8 cellular contexts compared by ENCODE assay signal in genomic region chr21:36135391-36136094, GRCh38. TPM values are rescaled to one million over a fixed set of nuclear protein-coding genes. Genes with fewer than 3 reads are reported as not detected.
DNase-seq lines count a peak whose midpoint lies in the region; ATAC-seq and TF ChIP-seq lines count a peak whose summit lies in the region.

No MANE protein-coding gene starts in this region.

- intact Hi-C loops in right cardiac atrium (cut with DNase I) (no loop called here), posterior vena cava (cut with DNase I) (no loop called here)

- DNase-seq in GM10266 (ENCODE audit: extremely low spot score) = peak; percentile 76
- DNase-seq in MV-4-11 (lab: John Stamatoyannopoulos, UW) = peak; percentile 88
- DNase-seq in T-helper 2 cell = peak in 4 of 5 experiments; percentile 20 to 85 (median 36)
- peak; percentile 62 for DNase-seq in astrocyte of the cerebellum (ENCODE audit: low read depth)
- DNase-seq in right cardiac atrium = peak; percentile 82 to 94 (median 92)
- DNase-seq in posterior vena cava (ENCODE audit: low spot score) = peak; percentile 91

- peaks cover 3% of the 10 kb centered on the region for H3K4me1 ChIP-seq in right cardiac atrium (ENCODE audit: control insufficient read depth, insufficient read depth, low read length)

- peak overlapping the region; percentile 61 for H3K27ac ChIP-seq in right cardiac atrium (ENCODE audit: low read length)

- in situ Hi-C loops in astrocyte of the cerebellum (cut with HindIII; ENCODE audit: low sequenced_read_pairs) = no loop called here

- H3K4me3 ChIP-seq in astrocyte of the cerebellum (ENCODE audit: low read depth, low read length) (peak overlapping the region; percentile 60), right cardiac atrium (ENCODE audit: low read length) (peak overlapping the region; percentile 57)

- WGBS in right cardiac atrium = under 1% methylated on average over 60 of the region's 60 CpGs

- H3K27me3 ChIP-seq in right cardiac atrium (ENCODE audit: control insufficient read depth, insufficient read depth) = no peaks in the 10 kb centered on the region

- peak; percentile 94 to 95 for ATAC-seq in right cardiac atrium
- no peak for ATAC-seq in GM18517 (IDR thresholded peaks at IDR 0.05; ENCODE audit: unreplicated experiment)
- no peak for ATAC-seq in GM19455 (IDR thresholded peaks at IDR 0.05; ENCODE audit: unreplicated experiment)

- H3K9me3 ChIP-seq in right cardiac atrium (ENCODE audit: control insufficient read depth, low read length) = no peaks in the 10 kb centered on the region

- TF ChIP-seq CTCF in GM10266 (IDR thresholded peaks at IDR 0.05; ENCODE audit: control insufficient read depth, insufficient read depth, low read depth, missing control alignments) (no peak), astrocyte of the cerebellum (IDR thresholded peaks at IDR 0.05; ENCODE audit: low read depth, low read length, missing control alignments) (no peak)

RNA-seq across cellular contexts. Expression of gene CBR3, which starts 0.7 kb away (rescaled TPM):
- total RNA-seq in right cardiac atrium (1 to 10 TPM; 3.1 to 4.1 (median 3.5) TPM), posterior vena cava (10 to 100 TPM; 12.2 to 12.5 TPM)
- polyA plus RNA-seq in right cardiac atrium = 6.2 TPM

RNA-seq across cellular contexts. Expression of gene DOP1B, which starts 21.1 kb away (rescaled TPM):
- total RNA-seq in right cardiac atrium (1 to 10 TPM; 5.0 to 8.1 (median 7.1) TPM), posterior vena cava (10 to 100 TPM; 12.4 to 17.2 TPM)
- polyA plus RNA-seq in right cardiac atrium = 1.7 TPM

Comparison
In these comparisons a context has a peak if more than half of its experiments do, and no peak if none do; other contexts are left out.
1. DNase-seq: peak in every context shown above with its lines; median percentile 92 in right cardiac atrium; 91 in posterior vena cava; 88 in MV-4-11; 76 in GM10266; 62 in astrocyte of the cerebellum; 36 in T-helper 2 cell.
2. ATAC-seq: peak in right cardiac atrium (2 of 2); none in GM18517 (single experiment) and GM19455 (single experiment).